ENCODE assay signal across 19 cellular contexts in genomic region chr3:141537866-141538265, GRCh38. TPM values are rescaled to one million over a fixed set of nuclear protein-coding genes. Genes with fewer than 3 reads are reported as not detected.
DNase-seq lines count a peak whose midpoint lies in the region; ATAC-seq and TF ChIP-seq lines count a peak whose summit lies in the region.
"Had no signal": no experiment of that assay in that cellular context is flagged by ENCODE, and none has a peak within 500 bp of the region (broad histone marks: within the 10 kb centered on the region; RNA-seq: fewer than 3 reads in every experiment).

No MANE protein-coding gene starts in this region.

- H3K36me3 Mint-ChIP-seq in neural progenitor cell, result peaks cover 32% of the 10 kb centered on the region

- peaks cover 8% of the 10 kb centered on the region for H3K36me3 ChIP-seq in neural progenitor cell
- H3K36me3 ChIP-seq in MG63, result peaks cover 42% of the 10 kb centered on the region

- H3K9me3 ChIP-seq in neural progenitor cell (ENCODE audit: low read depth), result no peaks in the 10 kb centered on the region
- H3K9me3 ChIP-seq in MG63, result peaks cover 12% of the 10 kb centered on the region
- H3K9me3 ChIP-seq: Caco-2, Peyer's patch had no signal

- H3K27me3 ChIP-seq in neural progenitor cell, result no peaks in the 10 kb centered on the region
- no peaks in the 10 kb centered on the region for H3K27me3 ChIP-seq in MG63
- H3K27me3 ChIP-seq: Peyer's patch had no signal

- no peaks in the 10 kb centered on the region for H3K27me3 Mint-ChIP-seq in neural progenitor cell (ENCODE audit: insufficient read depth, low read depth)

- ATAC-seq in GM21360 (IDR thresholded peaks at IDR 0.05; ENCODE audit: unreplicated experiment), result no peak
- ATAC-seq in HG02763 (IDR thresholded peaks at IDR 0.05; ENCODE audit: unreplicated experiment), result no peak
- ATAC-seq: Right ventricle myocardium inferior had no signal

- no peak overlapping the region for H3K9ac ChIP-seq in neural progenitor cell

- no peaks in the 10 kb centered on the region for H4K20me1 ChIP-seq in neural progenitor cell (ENCODE audit: low read depth)

- peak overlapping the region; percentile 47 for H3K27ac ChIP-seq in neural progenitor cell
- H3K27ac ChIP-seq: Peyer's patch had no signal

- no peak for TF ChIP-seq CTCF in cardiac fibroblast (IDR thresholded peaks at IDR 0.05; ENCODE audit: low read depth, low read length)
- TF ChIP-seq CTCF in fibroblast of pulmonary artery (IDR thresholded peaks at IDR 0.05; ENCODE audit: low read length, missing control alignments), result no peak
- TF ChIP-seq CTCF in neural progenitor cell (IDR thresholded peaks at IDR 0.05), result no peak

- H3K4me1 Mint-ChIP-seq in neural progenitor cell, result no peaks in the 10 kb centered on the region

- no peaks in the 10 kb centered on the region for H3K79me2 ChIP-seq in neural progenitor cell (ENCODE audit: low read depth)

- no peak overlapping the region for H2AFZ ChIP-seq in neural progenitor cell (replicated peaks)

- DNase-seq in G401 (ENCODE audit: low spot score) (peak; percentile 25), cardiac fibroblast (ENCODE audit: low read depth in 2 of 2) (peak; percentile 57 to 70), fibroblast of pulmonary artery (ENCODE audit: low read depth) (peak; percentile 56), neural progenitor cell (ENCODE audit: low spot score) (no peak), RKO (ENCODE audit: low spot score) (no peak), MG63 (no peak)
- DNase-seq: Caco-2; GOT3; MM.1S; NCI-H1092; NCI-H1436 treated with DMSO at 0.1 percent for 48 hours; NCI-H2081; NCI-H2171 treated with DMSO at 0.1 percent for 48 hours; NK-92 treated with Interleukin-12 subunit alpha and Interleukin-12 subunit beta, amount 100 ng/mL, for 24 hours; Peyer's patch had no signal

- no peak overlapping the region for H3K27ac Mint-ChIP-seq in neural progenitor cell

- peaks cover 4% of the 10 kb centered on the region for H3K9me3 Mint-ChIP-seq in neural progenitor cell

- H3K4me3 ChIP-seq in cardiac fibroblast (replicated peaks in 1 of 2; ENCODE audit: low read depth in 2 of 2, low read length in 2 of 2) (no peak overlapping the region), fibroblast of pulmonary artery (replicated peaks; ENCODE audit: low read depth, low read length) (no peak overlapping the region), neural progenitor cell (no peak overlapping the region), MG63 (no peak overlapping the region)
- H3K4me3 ChIP-seq: Peyer's patch had no signal

- no peaks in the 10 kb centered on the region for H3F3A ChIP-seq in neural progenitor cell (ENCODE audit: low read depth)

- in situ Hi-C loops in G401 (cut with HindIII; ENCODE audit: low sequenced_read_pairs), result no loop called here

- H3K4me1 ChIP-seq in neural progenitor cell, result no peaks in the 10 kb centered on the region
- H3K4me1 ChIP-seq: Peyer's patch had no signal

- H3K4me2 ChIP-seq in neural progenitor cell, result no peak overlapping the region

- H3K4me3 Mint-ChIP-seq in neural progenitor cell, result no peak overlapping the region
- H3K4me3 Mint-ChIP-seq: CD14-positive monocyte had no signal

RNA-seq across cellular contexts. Expression of gene RASA2, which starts 51.0 kb away (rescaled TPM):
- total RNA-seq in G401 (2014; rRNA removed; shearing (Covaris generic)), result 6.4 and 10.2 TPM in 2 replicates
- 40.3 and 48.4 TPM in 2 replicates for total RNA-seq in neural progenitor cell (ENCODE audit: low replicate concordance)
- 7.2 and 10.0 TPM in 2 replicates for total RNA-seq in MG63 (2014; rRNA removed; shearing (Covaris generic); ENCODE audit: low replicate concordance)

Comparison
In these comparisons a context has a peak if more than half of its experiments do, and no peak if none do; other contexts are left out.
1. DNase-seq: peak in G401 (single experiment), cardiac fibroblast (2 of 2) and fibroblast of pulmonary artery (single experiment); none in neural progenitor cell (single experiment), RKO (single experiment) and MG63 (single experiment).